ENCODE assay signal across 19 cellular contexts in the genomic region with DNA sequence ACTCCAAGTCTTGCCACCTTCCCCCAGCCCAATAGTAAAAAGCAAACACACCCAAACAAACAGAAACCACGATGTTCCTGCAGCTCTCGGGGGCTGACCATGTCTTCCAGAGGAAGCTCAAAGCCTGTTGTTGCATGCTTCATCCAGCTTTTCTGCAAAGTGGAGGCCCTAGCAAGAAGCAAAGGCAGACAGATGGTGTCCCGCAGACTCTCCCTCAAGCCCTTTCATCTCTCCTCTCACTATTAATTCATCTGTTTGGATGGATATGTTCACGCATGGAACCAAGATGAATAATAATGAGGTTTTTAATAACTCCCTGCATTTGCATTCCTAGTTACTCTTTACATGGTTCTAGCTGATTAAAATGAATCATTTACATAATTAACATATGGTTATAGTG. TPM values are rescaled to one million over a fixed set of nuclear protein-coding genes. Genes with fewer than 3 reads are reported as not detected.
"Had no signal": no experiment of that assay in that cellular context is flagged by ENCODE, and none has a peak within 500 bp of the region (broad histone marks: within the 10 kb centered on the region; RNA-seq: fewer than 3 reads in every experiment).

No MANE protein-coding gene starts in this region.

- ATAC-seq: SK-N-SH treated with all-trans-retinoic acid at 6 μM for 48 hours had no signal

- H3K36me3 ChIP-seq: MG63 had no signal

- DNase-seq: Karpas-422, KBM-7, MG63, NCI-H1092, NCI-H1105 treated with DMSO at 0.1 percent for 48 hours, NCI-H1417 treated with DMSO at 0.1 percent for 48 hours, NCI-H146, NCI-H187 treated with DMSO at 0.1 percent for 48 hours, NCI-H2029 treated with DMSO at 0.1 percent for 48 hours, NCI-H2171 treated with DMSO at 0.1 percent for 48 hours, NCI-H345, NCI-H446 treated with DMSO at 0.1 percent for 48 hours, NCI-H510A treated with DMSO at 0.1 percent for 48 hours, NCI-H526, Right ventricle myocardium superior, RPMI8226 had no signal

- H3K9me3 ChIP-seq: MG63 had no signal

- H3K4me3 ChIP-seq: MG63 had no signal

RNA-seq across cellular contexts. Expression of gene RBFOX1, which starts 36.5 kb away (rescaled TPM):
- total RNA-seq: HT-29, SK-MEL-5 had no signal
